ENCODE assay signal across 15 cellular contexts in genomic region chr18:11366410-11366809, GRCh38.
DNase-seq lines count a peak whose midpoint lies in the region; TF ChIP-seq lines count a peak whose summit lies in the region.
"Had no signal": no experiment of that assay in that cellular context is flagged by ENCODE, and none has a peak within 500 bp of the region (broad histone marks: within the 10 kb centered on the region; RNA-seq: fewer than 3 reads in every experiment).

No MANE protein-coding gene starts in this region.

- no peak overlapping the region for H3K4me3 Mint-ChIP-seq in activated naive CD8-positive, alpha-beta T cell treated with anti-CD3 and anti-CD28 coated beads for 36 hours
- no peak overlapping the region for H3K4me3 Mint-ChIP-seq in progenitor cell of endocrine pancreas (ENCODE audit: low read depth)
- H3K4me3 Mint-ChIP-seq: activated T-helper 1 cell treated with anti-CD3 and anti-CD28 coated beads, Interleukin-12 subunit alpha, Interleukin-12 subunit beta, Interleukin-2, Interleukin-4 antibody, amounts not matched to agents 30 ng/mL and 10 ng/mL and 1 ng/mL, durations not matched to agents 14 hours and 24 hours and 36 hours; B cell; dendritic cell treated with granulocyte-macrophage colony-stimulating factor and Interleukin-4, amounts not matched to agents 40 ng/mL and 50 ng/mL, for 4 days had no signal

- no peaks in the 10 kb centered on the region for H3K9me3 Mint-ChIP-seq in activated naive CD8-positive, alpha-beta T cell treated with anti-CD3 and anti-CD28 coated beads for 36 hours
- H3K9me3 Mint-ChIP-seq in progenitor cell of endocrine pancreas (ENCODE audit: low read depth), result peaks cover 14% of the 10 kb centered on the region
- H3K9me3 Mint-ChIP-seq: activated T-helper 1 cell treated with anti-CD3 and anti-CD28 coated beads, Interleukin-12 subunit alpha, Interleukin-12 subunit beta, Interleukin-2, Interleukin-4 antibody, amounts not matched to agents 30 ng/mL and 10 ng/mL and 1 ng/mL, durations not matched to agents 14 hours and 24 hours and 36 hours; dendritic cell treated with granulocyte-macrophage colony-stimulating factor and Interleukin-4, amounts not matched to agents 40 ng/mL and 50 ng/mL, for 4 days had no signal

- no peaks in the 10 kb centered on the region for H3K36me3 Mint-ChIP-seq in activated naive CD8-positive, alpha-beta T cell treated with anti-CD3 and anti-CD28 coated beads for 36 hours
- H3K36me3 Mint-ChIP-seq in progenitor cell of endocrine pancreas (ENCODE audit: insufficient read depth), result no peaks in the 10 kb centered on the region

- H3K27me3 Mint-ChIP-seq in activated naive CD8-positive, alpha-beta T cell treated with anti-CD3 and anti-CD28 coated beads for 36 hours, result no peaks in the 10 kb centered on the region
- no peaks in the 10 kb centered on the region for H3K27me3 Mint-ChIP-seq in progenitor cell of endocrine pancreas
- H3K27me3 Mint-ChIP-seq: dendritic cell treated with granulocyte-macrophage colony-stimulating factor and Interleukin-4, amounts not matched to agents 40 ng/mL and 50 ng/mL, for 4 days had no signal

- no peaks in the 10 kb centered on the region for H3K4me1 Mint-ChIP-seq in activated naive CD8-positive, alpha-beta T cell treated with anti-CD3 and anti-CD28 coated beads for 36 hours
- no peaks in the 10 kb centered on the region for H3K4me1 Mint-ChIP-seq in progenitor cell of endocrine pancreas (ENCODE audit: low read depth)
- H3K4me1 Mint-ChIP-seq: B cell had no signal

- no peak overlapping the region for H3K27ac Mint-ChIP-seq in activated naive CD8-positive, alpha-beta T cell treated with anti-CD3 and anti-CD28 coated beads for 36 hours
- H3K27ac Mint-ChIP-seq in progenitor cell of endocrine pancreas, result no peak overlapping the region
- H3K27ac Mint-ChIP-seq: activated T-helper 1 cell treated with anti-CD3 and anti-CD28 coated beads, Interleukin-12 subunit alpha, Interleukin-12 subunit beta, Interleukin-2, Interleukin-4 antibody, amounts not matched to agents 30 ng/mL and 10 ng/mL and 1 ng/mL, durations not matched to agents 14 hours and 24 hours and 36 hours; B cell; dendritic cell treated with granulocyte-macrophage colony-stimulating factor and Interleukin-4, amounts not matched to agents 40 ng/mL and 50 ng/mL, for 4 days had no signal

- peak; percentile 5 for DNase-seq in AG09319 (ENCODE audit: extremely low read depth, low read depth)
- peak; percentile 91 for DNase-seq in M059J (ENCODE audit: low read depth)
- DNase-seq in astrocyte of the hippocampus (ENCODE audit: low read depth, low spot score), result peak; percentile 27
- peak; percentile 57 for DNase-seq in islet precursor cell
- no peak for DNase-seq in activated naive CD8-positive, alpha-beta T cell treated with anti-CD3 and anti-CD28 coated beads for 36 hours
- DNase-seq in effector CD8-positive, alpha-beta T cell (lab: John Stamatoyannopoulos, UW), result no peak
- DNase-seq in HT-29 (ENCODE audit: low spot score), result no peak
- no peak for DNase-seq in progenitor cell of endocrine pancreas (ENCODE audit: low spot score, unreplicated experiment)
- DNase-seq: head of caudate nucleus, NCI-H1105 treated with DMSO at 0.1 percent for 48 hours, sigmoid colon, WERI-Rb-1 had no signal

- TF ChIP-seq CTCF in AG09319 (IDR thresholded peaks at IDR 0.05; ENCODE audit: low read depth, low read length) (no peak), progenitor cell of endocrine pancreas (IDR thresholded peaks at IDR 0.05; ENCODE audit: unreplicated experiment) (no peak)

Comparison
In these comparisons a context has a peak if more than half of its experiments do, and no peak if none do; other contexts are left out.
1. DNase-seq: peak in AG09319 (single experiment), M059J (single experiment), astrocyte of the hippocampus (single experiment) and islet precursor cell (single experiment); none in activated naive CD8-positive, alpha-beta T cell treated with anti-CD3 and anti-CD28 coated beads for 36 hours (single experiment), effector CD8-positive, alpha-beta T cell (single experiment), HT-29 (single experiment) and progenitor cell of endocrine pancreas (single experiment).